ENCODE assay signal across 23 cellular contexts in the genomic region with DNA sequence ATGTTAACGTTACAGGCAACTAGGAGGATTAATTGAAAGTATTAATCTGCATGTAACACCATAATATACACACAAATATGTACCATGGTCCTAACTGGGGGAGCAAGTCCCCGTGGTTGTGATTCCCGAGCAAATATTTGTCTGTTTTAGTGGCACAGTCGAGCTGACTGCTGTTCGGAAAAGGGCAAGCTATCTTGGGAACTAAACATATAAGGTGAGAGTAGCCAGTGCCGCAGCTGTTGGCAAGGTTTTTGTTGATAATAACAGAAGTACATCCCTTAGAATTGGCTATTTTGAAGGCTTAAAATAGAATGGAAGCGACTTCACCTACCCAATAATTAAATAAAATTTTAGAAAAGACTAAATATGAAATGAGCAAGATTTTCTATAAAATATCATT.
"Had no signal": no experiment of that assay in that cellular context is flagged by ENCODE, and none has a peak within 500 bp of the region (broad histone marks: within the 10 kb centered on the region; RNA-seq: fewer than 3 reads in every experiment).

No MANE protein-coding gene starts in this region.

- H3K27ac ChIP-seq: ascending aorta, tibial artery, WERI-Rb-1 had no signal

- H3K27me3 Mint-ChIP-seq: dendritic cell treated with granulocyte-macrophage colony-stimulating factor and Interleukin-4, amounts not matched to agents 40 ng/mL and 50 ng/mL, for 4 days had no signal

- H3K36me3 Mint-ChIP-seq: mesothelial cell of epicardium had no signal

- H3K9me3 ChIP-seq: ascending aorta, esophagus squamous epithelium, tibial artery had no signal

- H3K4me1 Mint-ChIP-seq: nephron progenitor cell had no signal

- H3K4me3 ChIP-seq: ascending aorta, esophagus squamous epithelium, lung, tibial artery had no signal

- H3K27me3 ChIP-seq: ascending aorta, esophagus squamous epithelium, tibial artery had no signal

- DNase-seq: activated CD4-positive, alpha-beta T cell treated with anti-CD3 and anti-CD28 coated beads for 1 hour; activated CD8-positive, alpha-beta memory T cell treated with anti-CD3 and anti-CD28 coated beads for 24 hours; activated CD8-positive, alpha-beta memory T cell treated with anti-CD3 and anti-CD28 coated beads, Interleukin-2, amount 50 U/mL, for 48 hours; activated effector memory CD4-positive, alpha-beta T cell treated with anti-CD3 and anti-CD28 coated beads, Interleukin-2, amount 50 U/mL, for 16 hours; activated naive CD4-positive, alpha-beta T cell treated with anti-CD3 and anti-CD28 coated beads, Interleukin-2, amount 50 U/mL, for 16 hours; activated T-cell treated with anti-CD3 and anti-CD28 coated beads, Interleukin-2, amount 50 U/mL, for 48 hours; effector CD8-positive, alpha-beta T cell; esophagus squamous epithelium; hypothalamus; islet precursor cell; left colon; nephron progenitor cell; occipital lobe; stimulated activated CD8-positive, alpha-beta memory T cell treated with anti-CD3 and anti-CD28 coated beads, Interleukin-4, amount 100 ng/mL, for 48 hours; stimulated activated naive CD4-positive, alpha-beta T cell treated with Interleukin-2 at 50 U/mL for 16 hours; substantia nigra; T-helper 2 cell; tibial artery; WERI-Rb-1 had no signal

- H3K36me3 ChIP-seq: ascending aorta, tibial artery had no signal

- H3K9me3 Mint-ChIP-seq: dendritic cell treated with granulocyte-macrophage colony-stimulating factor and Interleukin-4, amounts not matched to agents 40 ng/mL and 50 ng/mL, for 4 days; mesothelial cell of epicardium; nephron progenitor cell had no signal

- H3K4me1 ChIP-seq: ascending aorta, esophagus squamous epithelium had no signal

- H3K27ac Mint-ChIP-seq: dendritic cell treated with granulocyte-macrophage colony-stimulating factor and Interleukin-4, amounts not matched to agents 40 ng/mL and 50 ng/mL, for 4 days; mesothelial cell of epicardium; nephron progenitor cell had no signal

- H3K4me3 Mint-ChIP-seq: dendritic cell treated with granulocyte-macrophage colony-stimulating factor and Interleukin-4, amounts not matched to agents 40 ng/mL and 50 ng/mL, for 4 days; mesothelial cell of epicardium; nephron progenitor cell had no signal

- ATAC-seq: left colon had no signal
